16 cellular contexts compared by ENCODE assay signal in the genomic region with DNA sequence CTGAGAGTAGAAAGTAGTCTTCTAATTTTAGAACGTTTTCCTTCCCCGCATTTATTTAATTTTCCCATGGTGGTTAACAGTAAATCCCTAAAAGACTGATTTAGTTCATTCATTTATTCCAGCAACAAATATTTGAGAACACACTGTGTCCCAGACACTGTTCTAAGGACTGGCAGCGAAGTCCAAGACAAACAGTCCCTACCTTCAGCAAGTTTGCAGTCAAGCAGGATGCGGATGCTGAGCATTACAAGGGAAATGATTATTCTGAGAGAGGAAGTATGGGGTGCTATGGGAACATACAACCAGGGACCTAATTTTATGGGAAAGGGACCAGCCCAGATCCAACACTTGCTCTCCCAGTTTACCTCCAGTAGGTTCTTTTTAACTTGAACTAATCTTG. TPM values are rescaled to one million over a fixed set of nuclear protein-coding genes. Genes with fewer than 3 reads are reported as not detected.
DNase-seq lines count a peak whose midpoint lies in the region; ATAC-seq, FAIRE-seq and TF ChIP-seq lines count a peak whose summit lies in the region.
"Had no signal": no experiment of that assay in that cellular context is flagged by ENCODE, and none has a peak within 500 bp of the region (broad histone marks: within the 10 kb centered on the region; RNA-seq: fewer than 3 reads in every experiment).

No MANE protein-coding gene starts in this region.

- TF ChIP-seq EP300 in gastroesophageal sphincter (IDR thresholded peaks at IDR 0.05) (no peak), suprapubic skin (IDR thresholded peaks at IDR 0.05) (no peak)

- no peak for ATAC-seq in heart right ventricle
- ATAC-seq in left cardiac atrium, result no peak
- ATAC-seq in gastroesophageal sphincter, result no peak
- ATAC-seq in GM19023 (IDR thresholded peaks at IDR 0.05; ENCODE audit: unreplicated experiment), result no peak

- TF ChIP-seq CTCF in heart right ventricle (IDR thresholded peaks at IDR 0.05) (no peak), VCaP (conservative IDR thresholded peaks at IDR 0.05) (no peak), gastroesophageal sphincter (IDR thresholded peaks at IDR 0.05) (no peak), suprapubic skin (IDR thresholded peaks at IDR 0.05) (no peak)

- H3K36me3 ChIP-seq in heart right ventricle, result peaks cover 0 to 24% (median 0%) of the 10 kb centered on the region in 9 donors
- no peaks in the 10 kb centered on the region for H3K36me3 ChIP-seq in gastroesophageal sphincter
- H3K36me3 ChIP-seq in suprapubic skin, result peaks cover 14% of the 10 kb centered on the region

- H3K4me3 ChIP-seq in heart right ventricle, result no peak overlapping the region
- H3K4me3 ChIP-seq in gastroesophageal sphincter, result no peak overlapping the region
- no peak overlapping the region for H3K4me3 ChIP-seq in suprapubic skin
- H3K4me3 ChIP-seq: thyroid gland had no signal

- peak overlapping the region in 8 of 10 donors; percentile 27 to 94 (median 82) for H3K27ac ChIP-seq in heart right ventricle
- H3K27ac ChIP-seq in VCaP, result peak overlapping the region; percentile 97
- H3K27ac ChIP-seq in gastroesophageal sphincter, result peak overlapping the region in 3 of 4 donors; percentile 22 to 83 (median 82)
- H3K27ac ChIP-seq in suprapubic skin, result peak overlapping the region; percentile 75

- H3K9me3 ChIP-seq in heart right ventricle, result no peaks in the 10 kb centered on the region
- no peaks in the 10 kb centered on the region for H3K9me3 ChIP-seq in gastroesophageal sphincter
- H3K9me3 ChIP-seq in suprapubic skin, result no peaks in the 10 kb centered on the region
- H3K9me3 ChIP-seq: thyroid gland had no signal

- H3K27me3 ChIP-seq in heart right ventricle (peaks cover 0 to 22% (median 0%) of the 10 kb centered on the region in 7 donors), gastroesophageal sphincter (no peaks in the 10 kb centered on the region), suprapubic skin (peaks cover 3% of the 10 kb centered on the region)
- H3K27me3 ChIP-seq: thyroid gland had no signal

- H3K4me1 ChIP-seq in heart right ventricle (peaks cover 0 to 60% (median 31%) of the 10 kb centered on the region in 9 donors), gastroesophageal sphincter (peaks cover 7 to 49% (median 12%) of the 10 kb centered on the region in 3 donors), suprapubic skin (peaks cover 57% of the 10 kb centered on the region)

- TF ChIP-seq POLR2A in gastroesophageal sphincter (IDR thresholded peaks at IDR 0.05) (no peak), suprapubic skin (IDR thresholded peaks at IDR 0.05) (no peak), H54 (IDR thresholded peaks at IDR 0.05; ENCODE audit: low read depth, low read length) (no peak)

- FAIRE-seq in H54 (lab: Jason Lieb, UNC), result no peak
- FAIRE-seq: TTC549 had no signal

- intact Hi-C loops in heart right ventricle (cut with DNase I) (loop anchor here in 5 of 10 donors (2.0 to 5.0 kb wide), 2 partner anchors 41 to 42 kb away; a partner anchor contains a TSS), left cardiac atrium (cut with DNase I) (no loop called here)

- DNase-seq in heart right ventricle (no peak), left cardiac atrium (no peak), suprapubic skin (ENCODE audit: low spot score in 2 of 2) (no peak), H54 (ENCODE audit: insufficient read length, low spot score) (no peak), HuH-7.5 (ENCODE audit: low spot score) (no peak)
- DNase-seq: activated CD8-positive, alpha-beta memory T cell treated with anti-CD3 and anti-CD28 coated beads, Interleukin-2, amount 50 U/mL, for 4 hours; amygdala; dermis blood vessel endothelial cell; posterior cingulate gyrus; SIG-M5; thyroid gland had no signal

- WGBS in heart right ventricle, 2 donors, result 91 to 92% methylated on average over 4 of the region's 4 CpGs
- WGBS in gastroesophageal sphincter (ENCODE audit: low coverage in 1 of 2), 2 donors, result 94 to 98% methylated on average over 4 of the region's 4 CpGs
- 91% methylated on average over 4 of the region's 4 CpGs for WGBS in suprapubic skin

RNA-seq across cellular contexts. Expression of a gene that starts 1.2 kb away (rescaled TPM):
- total RNA-seq in heart right ventricle (1 to 10 TPM; 1.2 to 2.8 (median 1.9) TPM), left cardiac atrium (1 to 10 TPM; 1.8 to 1.9 TPM), gastroesophageal sphincter (1 to 10 TPM in 1 of 4 donors, under 1 TPM in 3; 0.64 to 1.3 (median 0.87) TPM), suprapubic skin (10 to 100 TPM; 10.1 to 18.1 (median 15.1) TPM)
- 1 to 10 TPM; 1.0 to 1.2 TPM for polyA plus RNA-seq in heart right ventricle

RNA-seq across cellular contexts. Expression of a gene that starts 20.4 kb away (rescaled TPM):
- total RNA-seq in heart right ventricle, result 10 to 100 TPM; 25.1 to 69.4 (median 43.8) TPM
- polyA plus RNA-seq in heart right ventricle, result 10 to 100 TPM in 1 of 2 donors, 1 to 10 TPM in 1; 1.2 to 11.3 TPM
- total RNA-seq in left cardiac atrium, result 10 to 100 TPM; 20.7 to 21.8 TPM
- 1 to 10 TPM; 1.2 to 6.8 (median 2.8) TPM for total RNA-seq in gastroesophageal sphincter
- total RNA-seq in suprapubic skin, result 100 to 1,000 TPM; 195 to 235 (median 227) TPM
- total RNA-seq: Daoy had no signal

RNA-seq across cellular contexts. Expression of a gene that starts 29.7 kb away (rescaled TPM):
- 1 to 10 TPM in 4 of 10 donors, under 1 TPM in 6; 0.45 to 8.0 (median 0.85) TPM for total RNA-seq in heart right ventricle
- polyA plus RNA-seq in heart right ventricle, result under 1 TPM; 0.58 to 0.59 TPM
- total RNA-seq in left cardiac atrium, result 1 to 10 TPM; 1.3 to 2.7 TPM
- total RNA-seq in gastroesophageal sphincter, result 1 to 10 TPM in 3 of 4 donors, under 1 TPM in 1; 0.77 to 5.7 (median 3.5) TPM
- total RNA-seq in suprapubic skin, result 1 to 10 TPM in 3 of 4 donors, not detected in 1; 1.6 to 3.1 (median 2.0) TPM
- total RNA-seq: Daoy, dermis blood vessel endothelial cell had no signal

RNA-seq across cellular contexts. Expression of a gene that starts 42.2 kb away (rescaled TPM):
- 1 to 10 TPM; 2.3 to 4.2 (median 3.4) TPM for total RNA-seq in heart right ventricle
- 1 to 10 TPM in 1 of 2 donors, under 1 TPM in 1; 0.73 to 1.5 TPM for polyA plus RNA-seq in heart right ventricle
- total RNA-seq in left cardiac atrium, result 1 to 10 TPM; 3.0 to 4.4 TPM
- total RNA-seq in gastroesophageal sphincter, result 1 to 10 TPM; 4.5 to 8.7 (median 8.0) TPM
- total RNA-seq in suprapubic skin, result 10 to 100 TPM in 3 of 4 donors, 1 to 10 TPM in 1; 9.6 to 17.9 (median 11.6) TPM
